In the genomic region with DNA sequence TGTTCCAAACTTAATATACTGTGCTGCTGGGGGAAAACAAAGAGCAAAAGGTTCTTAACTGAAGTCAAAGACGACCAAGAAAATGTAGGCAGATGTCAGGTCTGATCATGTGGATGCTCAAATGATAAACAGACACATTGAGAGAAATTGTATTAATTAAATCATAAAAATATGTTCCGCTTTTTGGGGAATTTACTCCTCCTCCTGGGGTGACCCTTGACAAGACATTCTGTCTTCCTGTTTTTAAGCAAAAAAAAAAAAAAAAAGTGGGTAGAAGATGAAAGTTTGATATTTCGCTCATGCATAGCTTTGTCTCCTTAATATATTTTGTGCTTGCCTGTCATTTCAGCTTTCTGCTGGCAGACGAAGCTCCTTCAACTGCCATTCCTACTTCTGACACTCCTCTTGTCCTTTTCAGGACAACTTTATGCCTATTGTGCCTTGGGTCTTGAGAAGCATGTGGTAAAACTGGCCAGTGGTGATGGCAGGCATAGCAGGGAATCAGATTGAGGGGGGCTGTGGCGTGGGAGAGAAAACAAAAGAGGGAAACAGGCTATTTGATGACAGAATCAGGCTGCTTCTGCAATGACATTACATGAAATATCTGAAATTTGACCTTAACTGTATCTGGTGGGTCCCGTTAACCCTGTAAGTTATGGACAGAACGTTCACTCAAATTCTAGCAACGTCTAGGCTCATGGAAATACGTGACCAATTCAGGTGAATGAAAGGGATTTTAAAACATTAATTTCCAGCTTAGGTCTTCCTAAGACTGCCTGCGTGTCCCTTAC, we compare ENCODE assay signal across 8 cellular contexts. TPM values are rescaled to one million over a fixed set of nuclear protein-coding genes. Genes with fewer than 3 reads are reported as not detected.
A peak's percentile ranks its signal among the peaks of the same experiment; 100 is the strongest.
DNase-seq lines count a peak whose midpoint lies in the region; ATAC-seq and TF ChIP-seq lines count a peak whose summit lies in the region.
"Not testable (repeated sequence)": the region's sequence is repeated elsewhere in the genome, so short reads cannot be mapped to it uniquely, and the experiment has no call there.

No MANE protein-coding gene starts in this region.

- peak overlapping the region; percentile 91 to 100 (median 98) for H3K4me2 ChIP-seq in BLaER1 treated with 17β-estradiol and CSF1 and Interleukin-3, amounts not matched to agents 10 nM and 100 nM

- not testable (repeated sequence) for H3K9me3 Mint-ChIP-seq in activated T-cell treated with anti-CD3 and anti-CD28 coated beads, Interleukin-2, amount 50 U/mL, for 72 hours; dendritic cell treated with granulocyte-macrophage colony-stimulating factor and Interleukin-4, amounts not matched to agents 40 ng/mL and 50 ng/mL, for 4 days

- intact Hi-C loops in dendritic cell treated with granulocyte-macrophage colony-stimulating factor and Interleukin-4, amounts not matched to agents 40 ng/mL and 50 ng/mL, for 4 days (cut with micrococcal nuclease): not testable (repeated sequence)

- H3K27ac Mint-ChIP-seq in activated T-cell treated with anti-CD3 and anti-CD28 coated beads, Interleukin-2, amount 50 U/mL, for 72 hours: not testable (repeated sequence)
- H3K27ac Mint-ChIP-seq in dendritic cell treated with granulocyte-macrophage colony-stimulating factor and Interleukin-4, amounts not matched to agents 40 ng/mL and 50 ng/mL, for 4 days: peak overlapping the region; percentile 94

- H3K9me3 ChIP-seq in BLaER1 treated with 17β-estradiol and CSF1 and Interleukin-3, amounts not matched to agents 10 nM and 100 nM (replicated peaks in 1 of 11); SJCRH30 (replicated peaks); neutrophil; suprapubic skin: not testable (repeated sequence)

- ATAC-seq in activated T-cell treated with anti-CD3 and anti-CD28 coated beads, Interleukin-2, amount 50 U/mL, for 72 hours (replicated peaks in 1 of 2): not testable (repeated sequence)

- H3K4me1 Mint-ChIP-seq in activated T-cell treated with anti-CD3 and anti-CD28 coated beads, Interleukin-2, amount 50 U/mL, for 72 hours (ENCODE audit: low read depth): peaks cover 57% of the 10 kb centered on the region
- peaks cover 28% of the 10 kb centered on the region for H3K4me1 Mint-ChIP-seq in dendritic cell treated with granulocyte-macrophage colony-stimulating factor and Interleukin-4, amounts not matched to agents 40 ng/mL and 50 ng/mL, for 4 days (ENCODE audit: low read depth)

- TF ChIP-seq CTCF in HL-60 (IDR thresholded peaks at IDR 0.05; ENCODE audit: insufficient read depth, low read length); neutrophil (IDR thresholded peaks at IDR 0.05); suprapubic skin (IDR thresholded peaks at IDR 0.05): not testable (repeated sequence)

- not testable (repeated sequence) for H4K20me1 ChIP-seq in BLaER1 treated with 17β-estradiol and CSF1 and Interleukin-3, amounts not matched to agents 10 nM and 100 nM

- 25% methylated on average over 10 of the region's 10 CpGs for WGBS in suprapubic skin

- H3K27me3 ChIP-seq in BLaER1 treated with 17β-estradiol and CSF1 and Interleukin-3, amounts not matched to agents 10 nM and 100 nM; HL-60 (ENCODE audit: insufficient read depth, poor library complexity, severe bottlenecking); SJCRH30; suprapubic skin: not testable (repeated sequence)
- peaks cover 24% of the 10 kb centered on the region for H3K27me3 ChIP-seq in neutrophil

- peak overlapping the region; percentile 57 to 96 (median 87); a peak in 21 of 22 replicates for H3K27ac ChIP-seq in BLaER1 treated with 17β-estradiol and CSF1 and Interleukin-3, amounts not matched to agents 10 nM and 100 nM
- peak overlapping the region; percentile 87 for H3K27ac ChIP-seq in HL-60 (replicated peaks)
- H3K27ac ChIP-seq in SJCRH30: not testable (repeated sequence)
- peak overlapping the region; percentile 74 for H3K27ac ChIP-seq in neutrophil
- peak overlapping the region; percentile 74 for H3K27ac ChIP-seq in suprapubic skin

- DNase-seq in HL-60 (ENCODE audit: low read depth in 1 of 2, low spot score in 1 of 2) (peak in 1 of 2 experiments; percentile 35), SJCRH30 (peak; percentile 21 to 51), inferior parietal cortex (ENCODE audit: extremely low spot score) (peak; percentile 30)
- not testable (repeated sequence) for DNase-seq in activated T-cell treated with anti-CD3 and anti-CD28 coated beads, Interleukin-2, amount 50 U/mL, for 72 hours; suprapubic skin (ENCODE audit: low spot score in 2 of 2)

- H3K9ac ChIP-seq in BLaER1 treated with 17β-estradiol and CSF1 and Interleukin-3, amounts not matched to agents 10 nM and 100 nM: peak overlapping the region; percentile 88 to 96 (median 92); a peak in 21 of 22 replicates

- peaks cover 14% of the 10 kb centered on the region for H3K27me3 Mint-ChIP-seq in activated T-cell treated with anti-CD3 and anti-CD28 coated beads, Interleukin-2, amount 50 U/mL, for 72 hours (ENCODE audit: low read depth)
- H3K27me3 Mint-ChIP-seq in dendritic cell treated with granulocyte-macrophage colony-stimulating factor and Interleukin-4, amounts not matched to agents 40 ng/mL and 50 ng/mL, for 4 days: not testable (repeated sequence)

- peak overlapping the region; percentile 78 to 89 for H3K4me3 Mint-ChIP-seq in activated T-cell treated with anti-CD3 and anti-CD28 coated beads, Interleukin-2, amount 50 U/mL, for 72 hours
- peak overlapping the region; percentile 65 for H3K4me3 Mint-ChIP-seq in dendritic cell treated with granulocyte-macrophage colony-stimulating factor and Interleukin-4, amounts not matched to agents 40 ng/mL and 50 ng/mL, for 4 days

- TF ChIP-seq POLR2A in suprapubic skin (IDR thresholded peaks at IDR 0.05): not testable (repeated sequence)

- H3K36me3 ChIP-seq in BLaER1 treated with 17β-estradiol and CSF1 and Interleukin-3, amounts not matched to agents 10 nM and 100 nM; SJCRH30; neutrophil; suprapubic skin: not testable (repeated sequence)

- H3K36me3 Mint-ChIP-seq in activated T-cell treated with anti-CD3 and anti-CD28 coated beads, Interleukin-2, amount 50 U/mL, for 72 hours (ENCODE audit: insufficient read depth in 2 of 2): not testable (repeated sequence)
- H3K36me3 Mint-ChIP-seq in dendritic cell treated with granulocyte-macrophage colony-stimulating factor and Interleukin-4, amounts not matched to agents 40 ng/mL and 50 ng/mL, for 4 days (ENCODE audit: low read depth): peaks cover 23% of the 10 kb centered on the region

- H3K4me1 ChIP-seq in BLaER1 treated with 17β-estradiol and CSF1 and Interleukin-3, amounts not matched to agents 10 nM and 100 nM: peaks cover 44 to 85% (median 71%) of the 10 kb centered on the region in 10 experiments
- not testable (repeated sequence) for H3K4me1 ChIP-seq in SJCRH30
- peaks cover 40 to 41% of the 10 kb centered on the region in 2 experiments for H3K4me1 ChIP-seq in neutrophil (ENCODE audit: control insufficient read depth in 1 of 2, insufficient read depth in 1 of 2, low read depth in 1 of 2, low read length in 1 of 2)
- H3K4me1 ChIP-seq in suprapubic skin: peaks cover 22% of the 10 kb centered on the region

- peak overlapping the region; percentile 84 to 100 (median 98); a peak in 17 of 20 replicates for H3K4me3 ChIP-seq in BLaER1 treated with 17β-estradiol and CSF1 and Interleukin-3, amounts not matched to agents 10 nM and 100 nM
- H3K4me3 ChIP-seq in HL-60 (replicated peaks; ENCODE audit: insufficient read depth, low read length) (peak overlapping the region; percentile 45; the same call in 1 of the 2 replicates), SJCRH30 (peak overlapping the region; percentile 88), neutrophil (ENCODE audit: low read depth in 1 of 2, low read length in 1 of 2) (peak overlapping the region; percentile 63 to 66), suprapubic skin (peak overlapping the region; percentile 90)

- TF ChIP-seq EP300 in suprapubic skin (IDR thresholded peaks at IDR 0.05): not testable (repeated sequence)

RNA-seq across cellular contexts. Expression of a gene that starts 1.3 kb away (rescaled TPM):
- total RNA-seq in SJCRH30 (2014; rRNA removed; shearing (Covaris generic)): 39.4 and 45.6 TPM in 2 replicates
- 10 to 100 TPM; 25.9 to 31.9 TPM for total RNA-seq in activated T-cell treated with anti-CD3 and anti-CD28 coated beads, Interleukin-2, amount 50 U/mL, for 72 hours
- 10 to 100 TPM in 1 of 4 donors, 1 to 10 TPM in 3; 3.6 to 10.9 (median 7.1) TPM for total RNA-seq in suprapubic skin

Comparison
In these comparisons a context has a peak if more than half of its experiments do, and no peak if none do; other contexts are left out.
1. H3K4me3 ChIP-seq: peak in every context shown above with its lines; median percentile 98 in BLaER1 treated with 17β-estradiol and CSF1 and Interleukin-3, amounts not matched to agents 10 nM and 100 nM; 90 in suprapubic skin; 88 in SJCRH30; 64 in neutrophil; 45 in HL-60.